Comparison of ENCODE assay signal across 8 cellular contexts in the genomic region with DNA sequence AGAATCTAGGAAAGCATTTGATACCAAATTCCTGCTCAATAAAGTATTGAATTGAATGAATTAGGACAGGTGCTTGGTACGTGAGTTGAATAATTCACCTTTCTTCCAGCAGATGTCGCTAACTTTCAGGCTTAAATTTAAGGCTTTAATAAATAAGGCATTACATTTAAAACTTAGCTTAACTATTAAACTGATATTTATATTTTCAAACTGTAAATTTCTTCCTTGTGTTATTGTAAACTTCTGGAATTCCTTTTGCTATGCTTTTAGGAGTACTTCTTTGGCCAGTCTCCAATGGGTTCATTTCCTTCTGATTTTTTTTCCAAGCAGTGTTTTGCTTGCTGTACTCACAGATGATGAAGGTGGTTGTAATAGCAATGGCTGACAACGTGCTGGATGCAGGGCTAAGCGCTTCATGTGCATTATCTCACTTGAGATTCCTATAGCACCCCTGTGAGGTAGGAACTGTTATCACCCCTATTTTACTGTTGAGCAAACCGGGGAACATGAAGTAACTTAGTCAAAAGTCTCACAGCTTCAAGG.
DNase-seq lines count a peak whose midpoint lies in the region; ATAC-seq and TF ChIP-seq lines count a peak whose summit lies in the region.

No MANE protein-coding gene starts in this region.

- H3K4me1 ChIP-seq in PC-3 (ENCODE audit: insufficient read depth, low read length) (no peaks in the 10 kb centered on the region), colonic mucosa (no peaks in the 10 kb centered on the region), lung (ENCODE audit: control insufficient read depth in 2 of 2, insufficient read depth in 2 of 2, low read length in 2 of 2) (no peaks in the 10 kb centered on the region)

- H3K79me2 ChIP-seq in PC-3 (ENCODE audit: low read length) = no peaks in the 10 kb centered on the region

- H3K4me3 ChIP-seq in Jurkat, Clone E6-1 (ENCODE audit: low read length) = no peak overlapping the region
- H3K4me3 ChIP-seq in PC-3 (ENCODE audit: low read length) (no peak overlapping the region), colonic mucosa (no peak overlapping the region), lung (no peak overlapping the region)

- BruUV-seq in PC-3 (replicated peaks; lab: Mats Ljungman, UMichigan) = no TSS peak

- no peaks in the 10 kb centered on the region for H3K9me2 ChIP-seq in PC-3 (replicated peaks; ENCODE audit: low read length)

- intact Hi-C loops in PC-3 (cut with micrococcal nuclease) = loop anchor here (1.0 to 5.0 kb wide), 3 partner anchors 34 to 759 kb away; no protein-coding TSS in a partner anchor
- intact Hi-C loops in colonic mucosa (cut with DNase I) = no loop called here

- no peaks in the 10 kb centered on the region for H3F3A ChIP-seq in PC-3 (ENCODE audit: low read length, unreplicated experiment)

- no peak overlapping the region for H3K9ac ChIP-seq in PC-3 (ENCODE audit: low read length)
- no peak overlapping the region for H3K9ac ChIP-seq in colonic mucosa (ENCODE audit: low read depth in 2 of 2, low read length in 2 of 2)

- H4K20me1 ChIP-seq in PC-3 (ENCODE audit: low read length) = no peaks in the 10 kb centered on the region

- peak overlapping the region; percentile 63 for H2AFZ ChIP-seq in PC-3 (ENCODE audit: low read length)

- ATAC-seq in PC-3 (peak; percentile 66), lung (ENCODE audit: insufficient read depth, low FRiP score) (no peak)

- CTCF ChIA-PET in PC-3 (lab: Charles Lee) = interaction anchor here (0.6 to 1.7 kb wide), 9 partner anchors 14 to 817 kb away, joined by 3 to 6 read pairs (median 3); no protein-coding TSS in a partner anchor

- peak; percentile 16 for DNase-seq in stimulated activated CD4-positive, alpha-beta T cell treated with anti-CD3 and anti-CD28 coated beads, Interleukin-4, amount 100 ng/mL, for 24 hours
- DNase-seq in stimulated activated CD4-positive, alpha-beta T cell treated with anti-CD3 and anti-CD28 coated beads, Interleukin-15, amount 100 ng/mL, for 24 hours = no peak
- peak; percentile 59 for DNase-seq in Jurkat, Clone E6-1 (ENCODE audit: low read depth, low spot score)
- DNase-seq in PC-3 (peak; percentile 74), colonic mucosa (no peak), lung (ENCODE audit: low spot score) (no peak), NCI-H187 treated with DMSO at 0.1 percent for 48 hours (lab: John Stamatoyannopoulos, UW) (no peak), activated T-cell treated with anti-CD3 and anti-CD28 coated beads for 4 hours (no peak)

- TF ChIP-seq CTCF in PC-3 (conservative IDR thresholded peaks at IDR 0.05; ENCODE audit: low read depth, low read length) (peak; percentile 70), colonic mucosa (IDR thresholded peaks at IDR 0.05) (peak; percentile 72), lung (IDR thresholded peaks at IDR 0.05; ENCODE audit: control extremely low read depth, extremely low read depth) (peak; percentile 56)

- H3K9me3 ChIP-seq in PC-3 (ENCODE audit: low read length) (no peaks in the 10 kb centered on the region), colonic mucosa (no peaks in the 10 kb centered on the region), lung (ENCODE audit: control insufficient read depth in 2 of 2, insufficient read depth in 1 of 2, low read length in 1 of 2) (no peaks in the 10 kb centered on the region)

- POLR2A ChIA-PET in PC-3 (lab: Charles Lee; ENCODE audit: unreplicated experiment) = no interaction called here

- H3K4me2 ChIP-seq in PC-3 (ENCODE audit: low read length) = peak overlapping the region; percentile 24

- 6 to 15% methylated on average over 5 of the region's 5 CpGs for WGBS in lung, 2 donors

- H3K27me3 ChIP-seq in PC-3 (ENCODE audit: low read length) (no peaks in the 10 kb centered on the region), colonic mucosa (no peaks in the 10 kb centered on the region), lung (ENCODE audit: control insufficient read depth, insufficient read depth) (no peaks in the 10 kb centered on the region)

- no peak overlapping the region for H3K27ac ChIP-seq in PC-3 (ENCODE audit: low read length)
- H3K27ac ChIP-seq in colonic mucosa = no peak overlapping the region
- H3K27ac ChIP-seq in lung (ENCODE audit: low read depth in 1 of 2, low read length in 1 of 2) = no peak overlapping the region

- H3K36me3 ChIP-seq in PC-3 (ENCODE audit: low read depth, low read length) (no peaks in the 10 kb centered on the region), colonic mucosa (no peaks in the 10 kb centered on the region), lung (ENCODE audit: control insufficient read depth in 2 of 2, insufficient read depth in 2 of 2, low read length in 2 of 2) (no peaks in the 10 kb centered on the region)

Comparison
In these comparisons a context has a peak if more than half of its experiments do, and no peak if none do; other contexts are left out.
1. DNase-seq: peak in stimulated activated CD4-positive, alpha-beta T cell treated with anti-CD3 and anti-CD28 coated beads, Interleukin-4, amount 100 ng/mL, for 24 hours (single experiment), Jurkat, Clone E6-1 (single experiment) and PC-3 (single experiment); none in stimulated activated CD4-positive, alpha-beta T cell treated with anti-CD3 and anti-CD28 coated beads, Interleukin-15, amount 100 ng/mL, for 24 hours (single experiment), colonic mucosa (single experiment), lung (single experiment), NCI-H187 treated with DMSO at 0.1 percent for 48 hours (single experiment) and activated T-cell treated with anti-CD3 and anti-CD28 coated beads for 4 hours (single experiment).
2. Peak in every context shown above with its lines, with median percentiles within 50 percentile points of each other: CTCF ChIP-seq.